8 cellular contexts compared by ENCODE assay signal in genomic region chr5:139667730-139668063, GRCh38. TPM values are rescaled to one million over a fixed set of nuclear protein-coding genes. Genes with fewer than 3 reads are reported as not detected.
DNase-seq lines count a peak whose midpoint lies in the region; ATAC-seq and TF ChIP-seq lines count a peak whose summit lies in the region.

No MANE protein-coding gene starts in this region.

- no peaks in the 10 kb centered on the region for H4K20me1 ChIP-seq in SU-DHL-6 (ENCODE audit: low read depth, low read length)

- H3K27me3 ChIP-seq in SU-DHL-6 (ENCODE audit: low read length) (no peaks in the 10 kb centered on the region), spleen (replicated peaks in 1 of 7) (peaks cover 0 to 8% (median 0%) of the 10 kb centered on the region in 7 donors)

- intact Hi-C loops in spleen (cut with DNase I; ENCODE audit: low total_unique reads) (no loop called here), sciatic nerve (cut with DNase I) (no loop called here)

- H3K4me3 ChIP-seq in SU-DHL-6 (ENCODE audit: insufficient read depth, low read length, poor library complexity, severe bottlenecking) (peak overlapping the region; percentile 60), spleen (peak overlapping the region in 7 of 8 donors; percentile 20 to 70 (median 42))

- peak; percentile 0 for ATAC-seq in GM21619 (IDR thresholded peaks at IDR 0.05; ENCODE audit: unreplicated experiment)
- no peak for ATAC-seq in GM19324 (IDR thresholded peaks at IDR 0.05; ENCODE audit: low FRiP score, unreplicated experiment)
- no peak for ATAC-seq in activated CD4-positive, CD25-positive, alpha-beta regulatory T cell treated with anti-CD3 and anti-CD28 coated beads, Interleukin-2, amount 50 U/mL, for 24 hours
- ATAC-seq in sciatic nerve = no peak

- WGBS in spleen, 5 donors = 24 to 39% (median 33%) methylated on average over 5 of the region's 5 CpGs

- H3K9ac ChIP-seq in SU-DHL-6 (ENCODE audit: low read length) = peak overlapping the region; percentile 81

- TF ChIP-seq CTCF in SU-DHL-6 (IDR thresholded peaks at IDR 0.05; ENCODE audit: insufficient read depth, low read length, poor library complexity, severe bottlenecking) = no peak
- TF ChIP-seq CTCF in spleen (IDR thresholded peaks at IDR 0.05 in 8 of 11, conservative IDR thresholded peaks at IDR 0.05 in 3 of 11) = no peak

- peak overlapping the region; percentile 99 for H3K27ac ChIP-seq in SU-DHL-6 (ENCODE audit: low read depth, low read length)
- H3K27ac ChIP-seq in spleen = peak overlapping the region; percentile 85 to 95 (median 90)

- no peak overlapping the region for H2AFZ ChIP-seq in SU-DHL-6 (ENCODE audit: low read depth, low read length, severe bottlenecking)

- H3K4me1 ChIP-seq in spleen = peaks cover 98 to 100% (median 100%) of the 10 kb centered on the region in 6 donors

- TF ChIP-seq POLR2A in spleen (IDR thresholded peaks at IDR 0.05) = no peak

- H3K9me2 ChIP-seq in SU-DHL-6 (replicated peaks; ENCODE audit: insufficient read depth, low read length) = no peaks in the 10 kb centered on the region

- H3K9me3 ChIP-seq in SU-DHL-6 (ENCODE audit: insufficient read depth, low read length) (no peaks in the 10 kb centered on the region), spleen (no peaks in the 10 kb centered on the region)

- H3K4me2 ChIP-seq in SU-DHL-6 (ENCODE audit: low read depth, low read length, poor library complexity, severe bottlenecking) = peak overlapping the region; percentile 93

- H3K36me3 ChIP-seq in SU-DHL-6 (ENCODE audit: low read length) (no peaks in the 10 kb centered on the region), spleen (no peaks in the 10 kb centered on the region)

- peaks cover 55% of the 10 kb centered on the region for H3F3A ChIP-seq in SU-DHL-6 (ENCODE audit: insufficient read depth)

- H3K79me2 ChIP-seq in SU-DHL-6 (ENCODE audit: insufficient read depth, low read length) = peaks cover 88% of the 10 kb centered on the region

- DNase-seq in fibroblast of peridontal ligament (ENCODE audit: extremely low read depth) (peak; percentile 33), spleen (no peak), cerebellum (ENCODE audit: low spot score) (no peak), sciatic nerve (ENCODE audit: low spot score) (no peak)

RNA-seq across cellular contexts. Expression of gene CXXC5, which starts 19.5 kb away (rescaled TPM):
- total RNA-seq in spleen (10 to 100 TPM; 57.5 to 69.5 (median 62.8) TPM), cerebellum (76.6 TPM), sciatic nerve (62.7 TPM)
- 10 to 100 TPM; 46.4 to 69.5 (median 60.8) TPM for polyA plus RNA-seq in spleen
